Comparison of ENCODE assay signal across 8 cellular contexts in genomic region chr22:46078241-46079092, GRCh38.
DNase-seq lines count a peak whose midpoint lies in the region; ATAC-seq, FAIRE-seq and TF ChIP-seq lines count a peak whose summit lies in the region.

No MANE protein-coding gene starts in this region.

- CTCF ChIA-PET in BJ (lab: Yijun Ruan, JAX) = interaction anchor here (0.6 to 7.3 kb wide), 6 partner anchors 14 to 84 kb away, joined by 3 to 77 read pairs (median 4); no protein-coding TSS in a partner anchor
- CTCF ChIA-PET in H1 (lab: Charles Lee; ENCODE audit: partially characterized antibody) = interaction anchor here (0.5 to 2.8 kb wide), 8 partner anchors 10 to 162 kb away, joined by 3 to 15 read pairs (median 4); no protein-coding TSS in a partner anchor

- TF ChIP-seq RAD21 in H1 (IDR thresholded peaks at IDR 0.05 in 1 of 2, conservative IDR thresholded peaks at IDR 0.05 in 1 of 2; ENCODE audit: low read depth in 2 of 2, low read length in 2 of 2) = no peak

- peak overlapping the region; percentile 88 for H2AK5ac ChIP-seq in H1 (ENCODE audit: low read depth, low read length)

- peaks cover 26% of the 10 kb centered on the region for H3K4me1 Mint-ChIP-seq in stimulated activated memory B cell treated with anti-CD40 and anti-IgM and Interleukin-4, amounts not matched to agents 10 μg/mL and 1 μg/mL and 100 μg/mL, for 72 hours

- no peak for TF ChIP-seq EP300 in H1 (IDR thresholded peaks at IDR 0.05; ENCODE audit: borderline replicate concordance in 1 of 2, low read depth in 2 of 2, low read length in 2 of 2)

- POLR2A ChIA-PET in BJ (lab: Charles Lee) (no interaction called here), H1 (lab: Charles Lee; ENCODE audit: partially characterized antibody) (interaction anchor here (0.9 to 1.3 kb wide), 4 partner anchors 10 to 70 kb away, joined by 3 to 4 read pairs (median 4); no protein-coding TSS in a partner anchor)

- H3K4me3 ChIP-seq in BJ (ENCODE audit: low read depth, low read length) = peak overlapping the region; percentile 98
- no peak overlapping the region; a peak in 1 of 8 replicates for H3K4me3 ChIP-seq in H1 (ENCODE audit: extremely low read depth in 1 of 4, insufficient read depth in 2 of 4, low read depth in 3 of 4, low read length in 4 of 4)

- H3K36me3 ChIP-seq in BJ (ENCODE audit: control insufficient read depth, insufficient read depth, low read length) = peaks cover 44% of the 10 kb centered on the region
- H3K36me3 ChIP-seq in H1 (ENCODE audit: control insufficient read depth in 2 of 4, insufficient read depth in 4 of 4, low read length in 3 of 4) = no peaks in the 10 kb centered on the region

- no peak overlapping the region for H3K27ac ChIP-seq in H1 (ENCODE audit: low read depth, low read length)

- H3K27me3 Mint-ChIP-seq in stimulated activated memory B cell treated with anti-CD40 and anti-IgM and Interleukin-4, amounts not matched to agents 10 μg/mL and 1 μg/mL and 100 μg/mL, for 72 hours = no peaks in the 10 kb centered on the region

- 74% methylated on average over 34 of the region's 40 CpGs; no CpG with 5 or more reads in 1 of the 2 experiments for WGBS in H1 (ENCODE audit: extremely low coverage in 1 of 2, insufficient coverage in 1 of 2, insufficient read length in 1 of 2, insufficient replicate concordance in 2 of 2, low coverage in 1 of 2, low lambda C conversion rate in 2 of 2, missing lambda C conversion rate in 1 of 2), 2 experiments

- no peak for TF ChIP-seq POLR2A in H1 (IDR thresholded peaks at IDR 0.05; ENCODE audit: control extremely low read depth in 1 of 2, low read depth in 2 of 2, low read length in 2 of 2)

- H4K5ac ChIP-seq in H1 (ENCODE audit: insufficient read length, low read depth, low read length) = peak overlapping the region; percentile 68

- peak overlapping the region; percentile 94 for H3K4ac ChIP-seq in H1 (replicated peaks; ENCODE audit: insufficient read length, low read depth, low read length)

- no peak overlapping the region for H3K23ac ChIP-seq in H1 (ENCODE audit: insufficient read length)

- no peak overlapping the region for H2AFZ ChIP-seq in H1 (ENCODE audit: low read length)

- H2BK12ac ChIP-seq in H1 (ENCODE audit: low read depth, low read length) = peak overlapping the region; percentile 97; the same call in 1 of the 2 replicates

- peak overlapping the region; percentile 99 for H4K91ac ChIP-seq in H1 (replicated peaks; ENCODE audit: insufficient read length, low read length)

- no peak for ATAC-seq in HG03442 (IDR thresholded peaks at IDR 0.05; ENCODE audit: unreplicated experiment)
- ATAC-seq in stimulated activated memory B cell treated with anti-CD40 and anti-IgM and Interleukin-4, amounts not matched to agents 10 μg/mL and 1 μg/mL and 100 μg/mL, for 72 hours = no peak
- ATAC-seq in HG03097 (IDR thresholded peaks at IDR 0.05; ENCODE audit: low FRiP score, unreplicated experiment) = no peak

- DNase-seq in BJ (ENCODE audit: low read depth) = no peak
- peak; percentile 73 for DNase-seq in NCI-H1105 (lab: John Stamatoyannopoulos, UW)
- no peak for DNase-seq in H1 (ENCODE audit: low read depth in 1 of 2, low spot score in 2 of 2)
- peak; percentile 95 for DNase-seq in myocyte (ENCODE audit: low read depth)
- no peak for DNase-seq in NCI-H748 treated with DMSO at 0.1 percent for 48 hours (lab: John Stamatoyannopoulos, UW)

- H3K27me3 ChIP-seq in BJ (ENCODE audit: control insufficient read depth, insufficient read depth, low read length) = no peaks in the 10 kb centered on the region
- peaks cover 0 to 6% (median 2%) of the 10 kb centered on the region in 4 experiments; a peak in 3 of 7 replicates for H3K27me3 ChIP-seq in H1 (replicated peaks in 1 of 4; ENCODE audit: control insufficient read depth in 3 of 4, extremely low read depth in 1 of 4, insufficient read depth in 3 of 4, low read length in 3 of 4)

- no peak overlapping the region for H3K27ac Mint-ChIP-seq in stimulated activated memory B cell treated with anti-CD40 and anti-IgM and Interleukin-4, amounts not matched to agents 10 μg/mL and 1 μg/mL and 100 μg/mL, for 72 hours

- peak overlapping the region; percentile 14 to 36; a peak in 3 of 4 replicates for H3K4me2 ChIP-seq in H1 (ENCODE audit: insufficient read depth in 1 of 2, low read depth in 2 of 2, low read length in 2 of 2)

- no peak for FAIRE-seq in H1 (lab: Jason Lieb, UNC)

- H2BK120ac ChIP-seq in H1 (replicated peaks; ENCODE audit: low read depth, low read length) = peak overlapping the region; percentile 85

- H3K4me1 ChIP-seq in H1 (replicated peaks in 1 of 4; ENCODE audit: control insufficient read depth in 3 of 4, insufficient read depth in 4 of 4, low read length in 3 of 4) = peaks cover 0 to 58% (median 39%) of the 10 kb centered on the region in 4 experiments; a peak in 6 of 7 replicates

- peaks cover 0 to 1% of the 10 kb centered on the region in 2 experiments for H4K20me1 ChIP-seq in H1 (replicated peaks in 1 of 2; ENCODE audit: control insufficient read depth in 1 of 2, insufficient read depth in 2 of 2, low read length in 2 of 2)

- H3K56ac ChIP-seq in H1 (replicated peaks; ENCODE audit: insufficient read length, low read depth, low read length) = no peak overlapping the region

- peak overlapping the region; percentile 85 for H3K18ac ChIP-seq in H1 (ENCODE audit: extremely low read depth, low read length)

- H2BK5ac ChIP-seq in H1 (ENCODE audit: low read depth, low read length) = peak overlapping the region; percentile 95

- no peaks in the 10 kb centered on the region for H3K23me2 ChIP-seq in H1 (ENCODE audit: low read depth, low read length)

- no peak overlapping the region; a peak in 1 of 7 replicates for H3K9ac ChIP-seq in H1 (replicated peaks in 1 of 4; ENCODE audit: extremely low read depth in 1 of 4, low read depth in 3 of 4, low read length in 3 of 4)

- H3K79me1 ChIP-seq in H1 (ENCODE audit: low read depth, low read length) = peaks cover 17% of the 10 kb centered on the region

- no peaks in the 10 kb centered on the region for H3K9me3 ChIP-seq in H1 (ENCODE audit: insufficient read depth in 2 of 2, low read depth in 1 of 2, low read length in 1 of 2)

- H3K14ac ChIP-seq in H1 (ENCODE audit: insufficient read length) = no peak overlapping the region

- H2BK20ac ChIP-seq in H1 (ENCODE audit: low read length) = peak overlapping the region; percentile 86; the same call in 1 of the 2 replicates

- TF ChIP-seq CTCF in BJ (IDR thresholded peaks at IDR 0.05; ENCODE audit: insufficient read depth, low read depth, low read length) (no peak), H1 (IDR thresholded peaks at IDR 0.05; ENCODE audit: control extremely low read depth in 1 of 3, insufficient read depth in 1 of 3, low read depth in 1 of 3, low read length in 3 of 3) (no peak)

- H2BK15ac ChIP-seq in H1 (ENCODE audit: low read length) = peak overlapping the region; percentile 46; the same call in 1 of the 2 replicates

- no peak overlapping the region for H3K4me3 Mint-ChIP-seq in stimulated activated memory B cell treated with anti-CD40 and anti-IgM and Interleukin-4, amounts not matched to agents 10 μg/mL and 1 μg/mL and 100 μg/mL, for 72 hours

- H3K79me2 ChIP-seq in H1 (ENCODE audit: control insufficient read depth in 1 of 2, insufficient read depth in 2 of 2, low read length in 2 of 2) = peaks cover 0 to 76% of the 10 kb centered on the region in 2 experiments; a peak in 2 of 4 replicates

- peak overlapping the region; percentile 22 for H4K8ac ChIP-seq in H1 (ENCODE audit: extremely low read depth, insufficient read depth, low read length)

- H3K9me3 Mint-ChIP-seq in stimulated activated memory B cell treated with anti-CD40 and anti-IgM and Interleukin-4, amounts not matched to agents 10 μg/mL and 1 μg/mL and 100 μg/mL, for 72 hours = no peaks in the 10 kb centered on the region

- no peaks in the 10 kb centered on the region for H3K36me3 Mint-ChIP-seq in stimulated activated memory B cell treated with anti-CD40 and anti-IgM and Interleukin-4, amounts not matched to agents 10 μg/mL and 1 μg/mL and 100 μg/mL, for 72 hours

TF ChIP-seq in H1, 55 proteins besides CTCF, POLR2A, EP300 and RAD21:
- TF ChIP-seq, protein P1, sequence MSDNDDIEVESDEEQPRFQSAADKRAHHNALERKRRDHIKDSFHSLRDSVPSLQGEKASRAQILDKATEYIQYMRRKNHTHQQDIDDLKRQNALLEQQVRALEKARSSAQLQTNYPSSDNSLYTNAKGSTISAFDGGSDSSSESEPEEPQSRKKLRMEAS (IDR thresholded peaks at IDR 0.05) = peak; percentile 61; the same call in 1 of the 2 replicates
- TF ChIP-seq EZH2 (IDR thresholded peaks at IDR 0.05; ENCODE audit: low read depth, low read length, severe bottlenecking) = no peak
- 0 out of 2 replicates have a peak, but pooled peaks have one; percentile 15 for TF ChIP-seq E2F6 (IDR thresholded peaks at IDR 0.05)

Comparison
In these comparisons a context has a peak if more than half of its experiments do, and no peak if none do; other contexts are left out.
1. DNase-seq: peak in NCI-H1105 (single experiment) and myocyte (single experiment); none in BJ (single experiment), H1 (0 of 2) and NCI-H748 treated with DMSO at 0.1 percent for 48 hours (single experiment).